In the genomic region with DNA sequence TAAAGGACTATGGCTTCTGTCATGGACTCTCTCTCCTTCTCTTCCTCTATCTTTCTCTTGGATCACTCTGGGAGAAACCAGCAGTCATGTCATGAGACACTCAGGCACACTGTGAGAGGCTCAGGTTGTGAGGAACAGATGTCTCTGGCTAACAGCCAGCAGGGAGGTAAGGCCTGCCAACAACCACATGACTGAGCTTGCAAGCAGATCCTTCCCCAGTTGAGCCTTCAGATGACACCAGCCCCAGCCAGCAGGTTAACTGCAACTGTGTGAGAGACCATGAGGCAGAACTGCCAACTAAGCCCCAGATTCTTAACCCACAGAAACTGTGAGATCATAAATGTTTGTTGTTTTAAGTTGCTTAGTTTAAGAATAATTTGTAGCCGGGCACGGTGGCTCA, we compare ENCODE assay signal across 16 cellular contexts.
A peak's percentile ranks its signal among the peaks of the same experiment; 100 is the strongest.
DNase-seq lines count a peak whose midpoint lies in the region; ATAC-seq and TF ChIP-seq lines count a peak whose summit lies in the region.
"Had no signal": no experiment of that assay in that cellular context is flagged by ENCODE, and none has a peak within 500 bp of the region (broad histone marks: within the 10 kb centered on the region; RNA-seq: fewer than 3 reads in every experiment).

No MANE protein-coding gene starts in this region.

- no peak overlapping the region for H3K14ac ChIP-seq in trophoblast cell (ENCODE audit: low read length)

- TF ChIP-seq CTCF in activated CD8-positive, alpha-beta T cell treated with anti-CD3 and anti-CD28 coated beads for 36 hours (IDR thresholded peaks at IDR 0.05): no peak
- no peak for TF ChIP-seq CTCF in astrocyte of the spinal cord (IDR thresholded peaks at IDR 0.05; ENCODE audit: low read depth, low read length)

- WGBS in trophoblast cell (ENCODE audit: extremely low coverage, insufficient coverage, insufficient read length): no CpG with 5 or more reads among the region's 2 CpGs

- intact Hi-C loops in activated CD8-positive, alpha-beta T cell treated with anti-CD3 and anti-CD28 coated beads for 36 hours (cut with micrococcal nuclease): no loop called here

- H3K23ac ChIP-seq in trophoblast cell (ENCODE audit: low read length): no peak overlapping the region

- H4K12ac ChIP-seq in trophoblast cell (ENCODE audit: low read depth, low read length): no peak overlapping the region

- peak; percentile 56 for DNase-seq in activated CD8-positive, alpha-beta T cell treated with anti-CD3 and anti-CD28 coated beads for 36 hours
- no peak for DNase-seq in activated CD8-positive, alpha-beta T cell treated with anti-CD3 and anti-CD28 coated beads, Interleukin-2, amount 10 ng/mL, durations not matched to agents 7 days and 5 days
- DNase-seq in NCI-H1105 treated with DMSO at 0.1 percent for 48 hours (lab: John Stamatoyannopoulos, UW) (peak; percentile 16), astrocyte of the spinal cord (ENCODE audit: low read depth, low spot score) (peak; percentile 48), trophoblast cell (no peak)
- DNase-seq: activated CD8-positive, alpha-beta memory T cell treated with anti-CD3 and anti-CD28 coated beads, Interleukin-2, amount 50 U/mL, for 48 hours; DMS153; GOT3; NCI-H510A treated with DMSO at 0.1 percent for 48 hours; retina; stimulated activated CD4-positive, alpha-beta T cell treated with anti-CD3 and anti-CD28 coated beads, Interleukin-4, amount 100 ng/mL, for 1 hour; stimulated activated naive CD8-positive, alpha-beta T cell treated with anti-CD3 and anti-CD28 coated beads, Interleukin-15, Interleukin-2, amounts not matched to agents 100 U/mL and 50 U/mL, for 24 hours had no signal

- peaks cover 24% of the 10 kb centered on the region for H3K4me1 Mint-ChIP-seq in activated CD8-positive, alpha-beta T cell treated with anti-CD3 and anti-CD28 coated beads for 36 hours (ENCODE audit: low read depth)
- H3K4me1 Mint-ChIP-seq in activated CD8-positive, alpha-beta T cell treated with anti-CD3 and anti-CD28 coated beads, Interleukin-2, amount 10 ng/mL, durations not matched to agents 7 days and 5 days (ENCODE audit: low read depth): peaks cover 21% of the 10 kb centered on the region

- H3K18ac ChIP-seq in trophoblast cell (ENCODE audit: low read length): no peak overlapping the region

- H3K4me3 Mint-ChIP-seq in activated CD8-positive, alpha-beta T cell treated with anti-CD3 and anti-CD28 coated beads for 36 hours: no peak overlapping the region
- no peak overlapping the region for H3K4me3 Mint-ChIP-seq in activated CD8-positive, alpha-beta T cell treated with anti-CD3 and anti-CD28 coated beads, Interleukin-2, amount 10 ng/mL, durations not matched to agents 7 days and 5 days

- POLR2A ChIA-PET in activated CD8-positive, alpha-beta T cell treated with anti-CD3 and anti-CD28 coated beads for 36 hours (lab: Charles Lee): interaction anchor here (3.5 kb wide), 1 partner anchor 12 kb away, joined by 24 read pairs; no protein-coding TSS in a partner anchor
- POLR2A ChIA-PET in activated CD8-positive, alpha-beta T cell treated with anti-CD3 and anti-CD28 coated beads, Interleukin-2, amount 10 ng/mL, durations not matched to agents 7 days and 5 days (lab: Charles Lee): no interaction called here

- peaks cover 7% of the 10 kb centered on the region in 2 experiments for H3K4me1 ChIP-seq in trophoblast cell (ENCODE audit: control insufficient read depth in 1 of 2, insufficient read depth in 2 of 2, low read length in 2 of 2)

- no peak overlapping the region for H2BK5ac ChIP-seq in trophoblast cell (ENCODE audit: low read depth, low read length, poor library complexity)

- H3K79me1 ChIP-seq in trophoblast cell (ENCODE audit: low read length): peaks cover 12% of the 10 kb centered on the region

- H3K27ac ChIP-seq in trophoblast cell (ENCODE audit: low read depth, low read length): no peak overlapping the region

- CTCF ChIA-PET in activated CD8-positive, alpha-beta T cell treated with anti-CD3 and anti-CD28 coated beads for 36 hours (lab: Charles Lee): interaction anchor here (1.0 to 1.7 kb wide), 3 partner anchors 8 to 13 kb away, joined by 3 to 6 read pairs (median 4); no protein-coding TSS in a partner anchor
- CTCF ChIA-PET in activated CD8-positive, alpha-beta T cell treated with anti-CD3 and anti-CD28 coated beads, Interleukin-2, amount 10 ng/mL, durations not matched to agents 7 days and 5 days (lab: Charles Lee): interaction anchor here (1.4 to 2.1 kb wide), 2 partner anchors 12 to 22 kb away, joined by 3 to 8 read pairs; no protein-coding TSS in a partner anchor

- no peak overlapping the region for H4K8ac ChIP-seq in trophoblast cell (ENCODE audit: low read depth, low read length)

- H2BK120ac ChIP-seq in trophoblast cell (ENCODE audit: insufficient read depth, low read length, poor library complexity): no peak overlapping the region

- H2BK12ac ChIP-seq in trophoblast cell (ENCODE audit: low read length): peak overlapping the region; percentile 25

- H3K4me2 ChIP-seq in trophoblast cell (ENCODE audit: low read length): no peak overlapping the region

- H2AFZ ChIP-seq in trophoblast cell (ENCODE audit: insufficient read depth, low read length, poor library complexity): no peak overlapping the region

- no peak overlapping the region for H3K27ac Mint-ChIP-seq in activated CD8-positive, alpha-beta T cell treated with anti-CD3 and anti-CD28 coated beads for 36 hours
- H3K27ac Mint-ChIP-seq in activated CD8-positive, alpha-beta T cell treated with anti-CD3 and anti-CD28 coated beads, Interleukin-2, amount 10 ng/mL, durations not matched to agents 7 days and 5 days: no peak overlapping the region

- no peak overlapping the region for H3K4ac ChIP-seq in trophoblast cell (ENCODE audit: low read depth, low read length)

- peaks cover 2% of the 10 kb centered on the region for H3K9me3 ChIP-seq in trophoblast cell (ENCODE audit: insufficient read depth, low read depth, low read length)

- no peak for ATAC-seq in activated CD8-positive, alpha-beta T cell treated with anti-CD3 and anti-CD28 coated beads for 36 hours
- ATAC-seq in activated CD8-positive, alpha-beta T cell treated with anti-CD3 and anti-CD28 coated beads, Interleukin-2, amount 10 ng/mL, durations not matched to agents 7 days and 5 days: no peak
- ATAC-seq in GM18517 (IDR thresholded peaks at IDR 0.05; ENCODE audit: unreplicated experiment) (no peak), GM21529 (IDR thresholded peaks at IDR 0.05; ENCODE audit: unreplicated experiment) (no peak), HG03045 (IDR thresholded peaks at IDR 0.05; ENCODE audit: unreplicated experiment) (no peak)
- ATAC-seq: GM12878; stimulated activated naive CD8-positive, alpha-beta T cell treated with anti-CD3 and anti-CD28 coated beads, Interleukin-15, Interleukin-2, amounts not matched to agents 100 U/mL and 50 U/mL, for 24 hours had no signal

- H3K36me3 Mint-ChIP-seq in activated CD8-positive, alpha-beta T cell treated with anti-CD3 and anti-CD28 coated beads for 36 hours (ENCODE audit: low read depth): peaks cover 45% of the 10 kb centered on the region
- peaks cover 74% of the 10 kb centered on the region for H3K36me3 Mint-ChIP-seq in activated CD8-positive, alpha-beta T cell treated with anti-CD3 and anti-CD28 coated beads, Interleukin-2, amount 10 ng/mL, durations not matched to agents 7 days and 5 days (ENCODE audit: low read depth)

- H3K9ac ChIP-seq in trophoblast cell (ENCODE audit: low read length): no peak overlapping the region

- H3K9me3 Mint-ChIP-seq in activated CD8-positive, alpha-beta T cell treated with anti-CD3 and anti-CD28 coated beads for 36 hours: peaks cover 14% of the 10 kb centered on the region
- H3K9me3 Mint-ChIP-seq in activated CD8-positive, alpha-beta T cell treated with anti-CD3 and anti-CD28 coated beads, Interleukin-2, amount 10 ng/mL, durations not matched to agents 7 days and 5 days (ENCODE audit: insufficient read depth): peaks cover 28% of the 10 kb centered on the region

- H3K79me2 ChIP-seq in trophoblast cell (ENCODE audit: control insufficient read depth, insufficient read depth, low read length, poor library complexity): no peaks in the 10 kb centered on the region

- H4K91ac ChIP-seq in trophoblast cell (ENCODE audit: low read depth, low read length): peak overlapping the region; percentile 55

- H2AK5ac ChIP-seq in trophoblast cell (ENCODE audit: low read length): peak overlapping the region; percentile 11

- peaks cover 0 to 2% of the 10 kb centered on the region in 2 experiments for H3K36me3 ChIP-seq in trophoblast cell (ENCODE audit: control insufficient read depth in 1 of 2, insufficient read depth in 2 of 2, low read length in 2 of 2)

- H3K4me3 ChIP-seq in astrocyte of the spinal cord (ENCODE audit: low read depth, low read length): no peak overlapping the region
- no peak overlapping the region for H3K4me3 ChIP-seq in trophoblast cell (ENCODE audit: low read depth, low read length)
- H3K4me3 ChIP-seq: GM12878 had no signal

- H3K27me3 Mint-ChIP-seq in activated CD8-positive, alpha-beta T cell treated with anti-CD3 and anti-CD28 coated beads for 36 hours: no peaks in the 10 kb centered on the region
- H3K27me3 Mint-ChIP-seq in activated CD8-positive, alpha-beta T cell treated with anti-CD3 and anti-CD28 coated beads, Interleukin-2, amount 10 ng/mL, durations not matched to agents 7 days and 5 days (ENCODE audit: low read depth): no peaks in the 10 kb centered on the region

- in situ Hi-C loops in astrocyte of the spinal cord (cut with HindIII; ENCODE audit: low sequenced_read_pairs): no loop called here

- no peaks in the 10 kb centered on the region for H3K27me3 ChIP-seq in trophoblast cell (ENCODE audit: insufficient read depth, low read length)

Comparison
In these comparisons a context has a peak if more than half of its experiments do, and no peak if none do; other contexts are left out.
1. DNase-seq: peak in activated CD8-positive, alpha-beta T cell treated with anti-CD3 and anti-CD28 coated beads for 36 hours (single experiment), NCI-H1105 treated with DMSO at 0.1 percent for 48 hours (single experiment) and astrocyte of the spinal cord (single experiment); none in activated CD8-positive, alpha-beta T cell treated with anti-CD3 and anti-CD28 coated beads, Interleukin-2, amount 10 ng/mL, durations not matched to agents 7 days and 5 days (single experiment) and trophoblast cell (0 of 2).